In genomic region chr11:64144587-64145295, GRCh38 we compare ENCODE assay signal across 14 cellular contexts.
"Had no signal": no experiment of that assay in that cellular context is flagged by ENCODE, and none has a peak within 500 bp of the region (broad histone marks: within the 10 kb centered on the region; RNA-seq: fewer than 3 reads in every experiment).

No MANE protein-coding gene starts in this region.

- H3K27ac ChIP-seq: neural progenitor cell, pancreas, stomach, testis, upper lobe of left lung had no signal

- H3K9me3 ChIP-seq: pancreas, stomach, testis, upper lobe of left lung had no signal

- H3K9ac ChIP-seq: neural progenitor cell had no signal

- H3K9me3 Mint-ChIP-seq: activated T-helper 17 cell treated with anti-CD3 and anti-CD28 coated beads, Interleukin-2, amount 50 U/mL, for 72 hours; mesothelial cell of epicardium; neural progenitor cell had no signal

- H3K27me3 Mint-ChIP-seq: activated T-helper 17 cell treated with anti-CD3 and anti-CD28 coated beads, Interleukin-2, amount 50 U/mL, for 72 hours had no signal

- H3K27ac Mint-ChIP-seq: mesothelial cell of epicardium had no signal

- ATAC-seq: activated T-helper 17 cell treated with anti-CD3 and anti-CD28 coated beads, Interleukin-2, amount 50 U/mL, for 72 hours; left colon; pancreas had no signal

- H3K27me3 ChIP-seq: neural progenitor cell, pancreas, stomach, testis, upper lobe of left lung had no signal

- H3K4me3 Mint-ChIP-seq: activated T-helper 17 cell treated with anti-CD3 and anti-CD28 coated beads, Interleukin-2, amount 50 U/mL, for 72 hours; mesothelial cell of epicardium had no signal

- H3K36me3 Mint-ChIP-seq: mesothelial cell of epicardium, neural progenitor cell had no signal

- H3K36me3 ChIP-seq: neural progenitor cell, pancreas, stomach, upper lobe of left lung had no signal

- H3K4me3 ChIP-seq: lung, neural progenitor cell, pancreas, stomach, testis, upper lobe of left lung had no signal

- DNase-seq: activated CD4-positive, alpha-beta T cell treated with anti-CD3 and anti-CD28 coated beads, Interleukin-2, amount 50 U/mL, for 48 hours; activated naive CD4-positive, alpha-beta T cell treated with Interleukin-2 at 50 U/mL for 16 hours; erythroblast; left colon; stimulated activated CD4-positive, alpha-beta T cell treated with anti-CD3 and anti-CD28 coated beads, Interleukin-12 subunit alpha, Interleukin-12 subunit beta, amount 100 ng/mL, for 4 hours; stimulated activated CD4-positive, alpha-beta T cell treated with anti-CD3 and anti-CD28 coated beads, Interleukin-2, amount 100 ng/mL, for 24 hours; stomach; testis had no signal
